15 cellular contexts compared by ENCODE assay signal in the genomic region with DNA sequence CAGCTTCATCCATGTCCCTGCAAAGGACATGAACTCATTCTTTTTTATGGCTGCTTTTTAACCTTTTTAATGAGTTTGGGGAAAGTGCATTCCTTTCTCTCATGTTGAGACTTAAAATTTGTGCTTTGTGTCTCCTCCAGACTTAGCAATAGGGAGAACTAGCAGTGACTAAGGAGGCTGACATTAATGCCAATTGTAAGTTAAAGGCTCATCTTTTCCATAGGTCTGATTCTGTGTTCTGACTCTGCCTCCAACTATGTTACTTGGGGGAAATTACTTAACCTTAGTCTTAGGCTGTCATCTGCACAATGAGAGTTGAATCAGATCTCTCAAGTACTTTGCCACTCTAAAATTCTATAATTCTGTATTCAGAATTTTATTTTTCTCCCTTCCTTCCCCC. TPM values are rescaled to one million over a fixed set of nuclear protein-coding genes. Genes with fewer than 3 reads are reported as not detected.
DNase-seq lines count a peak whose midpoint lies in the region; ATAC-seq, FAIRE-seq and TF ChIP-seq lines count a peak whose summit lies in the region.
"Had no signal": no experiment of that assay in that cellular context is flagged by ENCODE, and none has a peak within 500 bp of the region (broad histone marks: within the 10 kb centered on the region; RNA-seq: fewer than 3 reads in every experiment).

No MANE protein-coding gene starts in this region.

- no peak for TF ChIP-seq EP300 in GM12878 (IDR thresholded peaks at IDR 0.05; ENCODE audit: borderline replicate concordance in 1 of 2, control insufficient read depth in 1 of 2, low read depth in 2 of 2, low read length in 2 of 2)

- H3K9me3 ChIP-seq in HEK293 (ENCODE audit: control insufficient read depth, insufficient read depth, low read depth, low read length) = no peaks in the 10 kb centered on the region
- no peaks in the 10 kb centered on the region for H3K9me3 ChIP-seq in GM12878 (replicated peaks; ENCODE audit: control insufficient read depth, insufficient read depth, low read length)
- no peaks in the 10 kb centered on the region for H3K9me3 ChIP-seq in uterus
- H3K9me3 ChIP-seq: sigmoid colon had no signal

- FAIRE-seq in GM12878 (lab: Jason Lieb, UNC) = peak; percentile 18
- FAIRE-seq: HepG2 had no signal

- peaks cover 3% of the 10 kb centered on the region for H3K4me1 Mint-ChIP-seq in T-helper 1 cell treated with Interleukin-12 subunit alpha and Interleukin-12 subunit beta and Interleukin-4 antibody, amounts not matched to agents 30 μg/mL and 1 μg/mL, for 36 hours (ENCODE audit: low read depth)
- peaks cover 51% of the 10 kb centered on the region for H3K4me1 Mint-ChIP-seq in nephron

- TF ChIP-seq POLR2A in GM12878 (IDR thresholded peaks at IDR 0.05; ENCODE audit: low read depth, low read length) = no peak
- TF ChIP-seq POLR2A in uterus (IDR thresholded peaks at IDR 0.05) = no peak

- TF ChIP-seq CTCF in HEK293 (tag by site-specific recombination; IDR thresholded peaks at IDR 0.05) = no peak
- TF ChIP-seq CTCF in GM12878 (IDR thresholded peaks at IDR 0.05 in 2 of 3, conservative IDR thresholded peaks at IDR 0.05 in 1 of 3; ENCODE audit: control insufficient read depth in 2 of 3, extremely low read depth in 1 of 3, insufficient read depth in 1 of 3, low read depth in 3 of 3, low read length in 3 of 3) = no peak
- no peak for TF ChIP-seq CTCF in nephron (IDR thresholded peaks at IDR 0.05; ENCODE audit: unreplicated experiment in 3 of 3)
- TF ChIP-seq CTCF in uterus (IDR thresholded peaks at IDR 0.05) = no peak

- peaks cover 18% of the 10 kb centered on the region for H3K36me3 Mint-ChIP-seq in T-helper 1 cell treated with Interleukin-12 subunit alpha and Interleukin-12 subunit beta and Interleukin-4 antibody, amounts not matched to agents 30 μg/mL and 1 μg/mL, for 36 hours (ENCODE audit: low read depth)
- H3K36me3 Mint-ChIP-seq in nephron (ENCODE audit: low read depth) = no peaks in the 10 kb centered on the region

- no peak overlapping the region for H2AFZ ChIP-seq in GM12878 (ENCODE audit: control insufficient read depth, low read depth, low read length)

- CTCF ChIA-PET in HEK293 (lab: Yijun Ruan, JAX) (no interaction called here), GM12878 (lab: Yijun Ruan, JAX) (interaction anchor here (1.9 kb wide), 1 partner anchor 74 kb away, joined by 7 read pairs; no protein-coding TSS in a partner anchor)

- TF ChIP-seq RAD21 in GM12878 (IDR thresholded peaks at IDR 0.05; ENCODE audit: insufficient read depth, low read depth, low read length) = no peak

- RAD21 ChIA-PET in GM12878 (lab: Charles Lee; ENCODE audit: unreplicated experiment) = no interaction called here

- H3K36me3 ChIP-seq in HEK293 (ENCODE audit: control insufficient read depth in 2 of 2, insufficient read depth in 1 of 2, low read length in 2 of 2) (peaks cover 0 to 4% of the 10 kb centered on the region in 2 experiments; a peak in 2 of 3 replicates), GM12878 (ENCODE audit: control insufficient read depth in 2 of 2, insufficient read depth in 2 of 2, low read length in 1 of 2) (peaks cover 0 to 4% of the 10 kb centered on the region in 2 experiments; a peak in 3 of 4 replicates), uterus (no peaks in the 10 kb centered on the region)
- H3K36me3 ChIP-seq: sigmoid colon had no signal

- H3K4me2 ChIP-seq in GM12878 (ENCODE audit: control insufficient read depth, insufficient read depth) = no peak overlapping the region

- H3K27me3 Mint-ChIP-seq in T-helper 1 cell treated with Interleukin-12 subunit alpha and Interleukin-12 subunit beta and Interleukin-4 antibody, amounts not matched to agents 30 μg/mL and 1 μg/mL, for 36 hours (ENCODE audit: low read depth) = no peaks in the 10 kb centered on the region
- H3K27me3 Mint-ChIP-seq in nephron (ENCODE audit: low read depth) = no peaks in the 10 kb centered on the region

- no peak for ATAC-seq in GM12878
- ATAC-seq: HepG2 had no signal

- no TSS peak for BruUV-seq in GM12878 (replicated peaks; lab: Mats Ljungman, UMichigan)

- intact Hi-C loops in GM12878 (cut with micrococcal nuclease; ENCODE audit: unreplicated experiment) (no loop called here), uterus (cut with DNase I; ENCODE audit: low total_unique reads) (no loop called here)

- H3K4me1 ChIP-seq in HEK293 (ENCODE audit: control insufficient read depth, insufficient read depth, low read length) (0 out of 2 replicates have a peak, but pooled peaks cover 4% of the 10 kb centered on the region), GM12878 (ENCODE audit: control insufficient read depth, insufficient read depth, low read length) (peaks cover 12% of the 10 kb centered on the region; the same call in 1 of the 2 replicates), uterus (no peaks in the 10 kb centered on the region)
- H3K4me1 ChIP-seq: sigmoid colon had no signal

- no peaks in the 10 kb centered on the region for H4K20me1 ChIP-seq in GM12878 (ENCODE audit: control insufficient read depth, insufficient read depth)

- no peak for DNase-seq in T-helper 1 cell
- DNase-seq in GM12878 (ENCODE audit: low read depth, low spot score) = no peak
- no peak for DNase-seq in NCI-H1930 (lab: John Stamatoyannopoulos, UW)
- DNase-seq in uterus = no peak
- DNase-seq in caudate nucleus (lab: John Stamatoyannopoulos, UW) = no peak
- DNase-seq: central memory CD4-positive, alpha-beta T cell; erythroblast; NCI-H1092 treated with DMSO at 0.1 percent for 48 hours; NCI-H2227 treated with DMSO at 0.1 percent for 48 hours; sigmoid colon had no signal

- H3K9me3 Mint-ChIP-seq in T-helper 1 cell treated with Interleukin-12 subunit alpha and Interleukin-12 subunit beta and Interleukin-4 antibody, amounts not matched to agents 30 μg/mL and 1 μg/mL, for 36 hours = no peaks in the 10 kb centered on the region
- H3K9me3 Mint-ChIP-seq in nephron = no peaks in the 10 kb centered on the region

- H3K4me3 ChIP-seq in HEK293 (ENCODE audit: low read depth, low read length) (no peak overlapping the region), GM12878 (no peak overlapping the region), uterus (no peak overlapping the region)
- H3K4me3 ChIP-seq: sigmoid colon had no signal

- in situ Hi-C loops in GM12878 (cut with MboI) = no loop called here

- SMC1A ChIA-PET in GM12878 (lab: Charles Lee; ENCODE audit: uncharacterized antibody, unreplicated experiment) = no interaction called here

- H3K9ac ChIP-seq in GM12878 (ENCODE audit: control insufficient read depth, insufficient read depth, low read length) = no peak overlapping the region

- H3K4me3 Mint-ChIP-seq in T-helper 1 cell treated with Interleukin-12 subunit alpha and Interleukin-12 subunit beta and Interleukin-4 antibody, amounts not matched to agents 30 μg/mL and 1 μg/mL, for 36 hours = no peak overlapping the region
- H3K4me3 Mint-ChIP-seq in nephron = peak overlapping the region; percentile 30 to 71 (median 61)

- no peaks in the 10 kb centered on the region; the same call in 1 of the 2 replicates for H3K79me2 ChIP-seq in GM12878 (ENCODE audit: control insufficient read depth, insufficient read depth, low read length)

- POLR2A ChIA-PET in HEK293 (lab: Yijun Ruan, JAX) (no interaction called here), GM12878 (lab: Charles Lee) (interaction anchor here (0.6 kb wide), 1 partner anchor 64 kb away, joined by 5 read pairs; no protein-coding TSS in a partner anchor)

- H3K27ac ChIP-seq in HEK293 (ENCODE audit: extremely low read depth, low read depth, low read length) (no peak overlapping the region), GM12878 (ENCODE audit: control insufficient read depth, insufficient read depth) (no peak overlapping the region), uterus (no peak overlapping the region), caudate nucleus (ENCODE audit: low read depth, low read length) (no peak overlapping the region)
- H3K27ac ChIP-seq: 22Rv1, sigmoid colon had no signal

- peak overlapping the region; percentile 59 for H3K27ac Mint-ChIP-seq in T-helper 1 cell treated with Interleukin-12 subunit alpha and Interleukin-12 subunit beta and Interleukin-4 antibody, amounts not matched to agents 30 μg/mL and 1 μg/mL, for 36 hours
- H3K27ac Mint-ChIP-seq in nephron = peak overlapping the region; percentile 95 to 99 (median 99)

- H3K27me3 ChIP-seq in GM12878 (replicated peaks in 1 of 2; ENCODE audit: control insufficient read depth in 2 of 2, insufficient read depth in 2 of 2, low read length in 1 of 2) = no peaks in the 10 kb centered on the region
- H3K27me3 ChIP-seq in uterus = no peaks in the 10 kb centered on the region
- H3K27me3 ChIP-seq: sigmoid colon had no signal

RNA-seq across cellular contexts. Expression of gene PHAF1, which starts 17.5 kb away (rescaled TPM):
- total RNA-seq in GM12878 (2013; cell fraction: nucleolus; rRNA removed) = 63.5 and 64.7 TPM in 2 replicates
- total RNA-seq in GM12878 (2014; rRNA removed) (16.8 and 17.5 TPM in 2 replicates), GM12878 (2014; rRNA removed; fragmentation: Illumina TruSeq; extraction: Trizol) (10.2 and 10.5 TPM in 2 replicates), GM12878 (2021) (9.8 and 11.0 TPM in 2 replicates), uterus (10 to 100 TPM; 12.3 to 27.1 (median 21.1) TPM)
- polyA plus RNA-seq in GM12878 (2011; ENCODE audit: low read depth) = 5.7 TPM
- polyA plus RNA-seq in GM12878 (2011; rRNA removed) (14.0 and 20.9 TPM in 2 replicates), GM12878 (2014; fragmentation: Illumina TruSeq; extraction: Trizol) (10.6 and 14.1 TPM in 2 replicates), GM12878 (2014; fragmentation: Nextera tagmentation; extraction: Ambion mirVana) (1 to 10 TPM; 4.5 to 6.1 TPM), GM12878 (2014; rRNA removed) (13.0 and 17.3 TPM in 2 replicates), GM12878 (2016; fragmentation: Nextera tagmentation; extraction: Ambion mirVana) (10 to 100 TPM; 15.8 to 16.9 TPM)
- polyA plus RNA-seq in GM12878 (2011; cell fraction: cytosol; rRNA removed) = 16.7 and 20.1 TPM in 2 replicates
- 31.2 and 38.9 TPM in 2 replicates for polyA plus RNA-seq in GM12878 (2011; cell fraction: nucleus; rRNA removed)
- 7.8 and 8.9 TPM in 2 replicates for polyA plus RNA-seq in GM12878 (2012)
- polyA minus RNA-seq in GM12878 (2011; rRNA and poly(A)+ RNA removed) = 19.5 and 36.8 TPM in 2 replicates
- 6.1 and 8.6 TPM in 2 replicates for polyA minus RNA-seq in GM12878 (2011; cell fraction: cytosol; rRNA and poly(A)+ RNA removed)
- 19.0 and 24.4 TPM in 2 replicates for polyA minus RNA-seq in GM12878 (2011; cell fraction: nucleus; rRNA and poly(A)+ RNA removed)

RNA-seq across cellular contexts. Expression of gene B3GNT9, which starts 58.6 kb away (rescaled TPM):
- 8.3 and 9.6 TPM in 2 replicates for total RNA-seq in GM12878 (2013; cell fraction: nucleolus; rRNA removed)
- 4.7 and 5.0 TPM in 2 replicates for total RNA-seq in GM12878 (2014; rRNA removed)
- 1.5 and 1.7 TPM in 2 replicates for total RNA-seq in GM12878 (2014; rRNA removed; fragmentation: Illumina TruSeq; extraction: Trizol)
- total RNA-seq in GM12878 (2021) = 4.1 and 4.3 TPM in 2 replicates
- polyA plus RNA-seq in GM12878 (2011; ENCODE audit: low read depth) = 1.7 TPM
- 1.0 and 1.4 TPM in 2 replicates for polyA plus RNA-seq in GM12878 (2011; rRNA removed)
- polyA plus RNA-seq in GM12878 (2011; cell fraction: cytosol; rRNA removed) = 1.5 and 1.9 TPM in 2 replicates
- polyA plus RNA-seq in GM12878 (2011; cell fraction: nucleus; rRNA removed) = 6.1 and 7.1 TPM in 2 replicates
- polyA plus RNA-seq in GM12878 (2012) = 3.4 TPM in 2 replicates
- 1.5 and 1.9 TPM in 2 replicates for polyA plus RNA-seq in GM12878 (2014; fragmentation: Illumina TruSeq; extraction: Trizol)
- under 1 TPM; 0.08 to 0.15 TPM for polyA plus RNA-seq in GM12878 (2014; fragmentation: Nextera tagmentation; extraction: Ambion mirVana)
- polyA plus RNA-seq in GM12878 (2014; rRNA removed) = 3.6 and 3.9 TPM in 2 replicates
- 1 to 10 TPM; 1.9 to 2.3 TPM for polyA plus RNA-seq in GM12878 (2016; fragmentation: Nextera tagmentation; extraction: Ambion mirVana)
- polyA minus RNA-seq in GM12878 (2011; rRNA and poly(A)+ RNA removed) = 0.95 and 2.7 TPM in 2 replicates
- polyA minus RNA-seq in GM12878 (2011; cell fraction: cytosol; rRNA and poly(A)+ RNA removed) = 0.52 and 0.67 TPM in 2 replicates
- 2.2 and 3.2 TPM in 2 replicates for polyA minus RNA-seq in GM12878 (2011; cell fraction: nucleus; rRNA and poly(A)+ RNA removed)
- 10 to 100 TPM in 3 of 4 donors, 1 to 10 TPM in 1; 2.4 to 40.1 (median 15.1) TPM for total RNA-seq in uterus
